ENCODE assay signal across 16 cellular contexts in genomic region chr1:100941098-100941527, GRCh38. TPM values are rescaled to one million over a fixed set of nuclear protein-coding genes. Genes with fewer than 3 reads are reported as not detected.
A peak's percentile ranks its signal among the peaks of the same experiment; 100 is the strongest.
DNase-seq lines count a peak whose midpoint lies in the region; ATAC-seq and TF ChIP-seq lines count a peak whose summit lies in the region.
"Had no signal": no experiment of that assay in that cellular context is flagged by ENCODE, and none has a peak within 500 bp of the region (broad histone marks: within the 10 kb centered on the region; RNA-seq: fewer than 3 reads in every experiment).

No MANE protein-coding gene starts in this region.

- TF ChIP-seq CTCF in heart right ventricle (IDR thresholded peaks at IDR 0.05): no peak

- H3K27ac Mint-ChIP-seq in activated naive CD8-positive, alpha-beta T cell: peak overlapping the region; percentile 83
- peak overlapping the region; percentile 78 to 98 for H3K27ac Mint-ChIP-seq in stimulated activated naive CD8-positive, alpha-beta T cell treated with anti-CD3 and anti-CD28 coated beads, Interleukin-15, amount 100 ng/mL, for 72 hours
- H3K27ac Mint-ChIP-seq: GM23338, WTC11 had no signal

- 97% methylated on average over 1 of the region's 1 CpG for WGBS in heart right ventricle, 2 donors

- ATAC-seq in HG03469 (IDR thresholded peaks at IDR 0.05; ENCODE audit: unreplicated experiment) (peak; percentile 66), heart right ventricle (no peak)
- peak; percentile 94 for ATAC-seq in stimulated activated naive CD8-positive, alpha-beta T cell treated with anti-CD3 and anti-CD28 coated beads, Interleukin-15, amount 100 ng/mL, for 72 hours
- ATAC-seq: GM23338, pancreas, SK-N-SH treated with all-trans-retinoic acid at 6 μM for 48 hours, WTC11 had no signal

- H3K27me3 ChIP-seq in heart right ventricle: no peaks in the 10 kb centered on the region
- H3K27me3 ChIP-seq: MG63, pancreas had no signal

- intact Hi-C loops in heart right ventricle (cut with DNase I): no loop called here

- DNase-seq in stimulated activated CD4-positive, alpha-beta T cell treated with anti-CD3 and anti-CD28 coated beads, Interleukin-12 subunit alpha, Interleukin-12 subunit beta, amount 100 ng/mL, for 48 hours (ENCODE audit: low read depth in 2 of 3, low spot score in 1 of 3): peak; percentile 32 to 60 (median 44)
- no peak for DNase-seq in stimulated activated CD4-positive, alpha-beta T cell treated with anti-CD3 and anti-CD28 coated beads, Interleukin-4, amount 100 ng/mL, for 1 hour
- DNase-seq in stimulated activated naive CD8-positive, alpha-beta T cell treated with anti-CD3 and anti-CD28 coated beads, Interleukin-15, amount 100 ng/mL, for 72 hours: peak; percentile 59 to 83
- DNase-seq in heart right ventricle (no peak), SHP77 treated with DMSO at 0.1 percent for 48 hours (lab: John Stamatoyannopoulos, UW) (no peak), SIG-M5 treated with dmso at 0.1 percent for 504 hours (lab: John Stamatoyannopoulos, UW; ENCODE audit: unreplicated experiment) (no peak)
- DNase-seq: amygdala, DMS79, mesenchymal stem cell, MG63, pancreas had no signal

- peaks cover 0 to 66% (median 11%) of the 10 kb centered on the region in 9 donors for H3K36me3 ChIP-seq in heart right ventricle
- H3K36me3 ChIP-seq: pancreas had no signal

- H3K4me1 ChIP-seq in heart right ventricle: no peaks in the 10 kb centered on the region

- H3K27ac ChIP-seq in heart right ventricle: no peak overlapping the region
- H3K27ac ChIP-seq: pancreas had no signal

- peaks cover 11% of the 10 kb centered on the region for H3K9me3 Mint-ChIP-seq in activated naive CD8-positive, alpha-beta T cell (ENCODE audit: low read depth)
- no peaks in the 10 kb centered on the region for H3K9me3 Mint-ChIP-seq in stimulated activated naive CD8-positive, alpha-beta T cell treated with anti-CD3 and anti-CD28 coated beads, Interleukin-15, amount 100 ng/mL, for 72 hours
- H3K9me3 Mint-ChIP-seq: GM23338 had no signal

- H3K4me3 ChIP-seq in heart right ventricle: no peak overlapping the region
- H3K4me3 ChIP-seq: GM23338, MG63, pancreas had no signal

- H3K4me3 Mint-ChIP-seq in activated naive CD8-positive, alpha-beta T cell: peak overlapping the region; percentile 44
- peak overlapping the region; percentile 60 for H3K4me3 Mint-ChIP-seq in stimulated activated naive CD8-positive, alpha-beta T cell treated with anti-CD3 and anti-CD28 coated beads, Interleukin-15, amount 100 ng/mL, for 72 hours
- H3K4me3 Mint-ChIP-seq: GM23338, WTC11 had no signal

- H3K27me3 Mint-ChIP-seq in activated naive CD8-positive, alpha-beta T cell: no peaks in the 10 kb centered on the region
- H3K27me3 Mint-ChIP-seq in stimulated activated naive CD8-positive, alpha-beta T cell treated with anti-CD3 and anti-CD28 coated beads, Interleukin-15, amount 100 ng/mL, for 72 hours: no peaks in the 10 kb centered on the region

- peaks cover 0 to 7% (median 0%) of the 10 kb centered on the region in 11 donors for H3K9me3 ChIP-seq in heart right ventricle
- H3K9me3 ChIP-seq: MG63, pancreas had no signal

- peaks cover 68% of the 10 kb centered on the region for H3K36me3 Mint-ChIP-seq in activated naive CD8-positive, alpha-beta T cell

- peaks cover 50% of the 10 kb centered on the region for H3K4me1 Mint-ChIP-seq in activated naive CD8-positive, alpha-beta T cell (ENCODE audit: low read depth)
- peaks cover 55% of the 10 kb centered on the region for H3K4me1 Mint-ChIP-seq in stimulated activated naive CD8-positive, alpha-beta T cell treated with anti-CD3 and anti-CD28 coated beads, Interleukin-15, amount 100 ng/mL, for 72 hours
- H3K4me1 Mint-ChIP-seq: GM23338 had no signal

RNA-seq across cellular contexts. Expression of gene SLC30A7, which starts 45.2 kb away (rescaled TPM):
- total RNA-seq in heart right ventricle: 10 to 100 TPM in 1 of 10 donors, 1 to 10 TPM in 9; 4.0 to 16.2 (median 5.8) TPM
- 1 to 10 TPM; 1.7 to 2.6 TPM for polyA plus RNA-seq in heart right ventricle

RNA-seq across cellular contexts. Expression of gene EXTL2, which starts 46.5 kb away (rescaled TPM):
- total RNA-seq in heart right ventricle: 10 to 100 TPM in 1 of 10 donors, 1 to 10 TPM in 9; 6.0 to 10.3 (median 8.2) TPM
- polyA plus RNA-seq in heart right ventricle: 10 to 100 TPM in 1 of 2 donors, 1 to 10 TPM in 1; 5.0 to 12.0 TPM

Comparison
In these comparisons a context has a peak if more than half of its experiments do, and no peak if none do; other contexts are left out.
1. DNase-seq: peak in stimulated activated CD4-positive, alpha-beta T cell treated with anti-CD3 and anti-CD28 coated beads, Interleukin-12 subunit alpha, Interleukin-12 subunit beta, amount 100 ng/mL, for 48 hours (3 of 3) and stimulated activated naive CD8-positive, alpha-beta T cell treated with anti-CD3 and anti-CD28 coated beads, Interleukin-15, amount 100 ng/mL, for 72 hours (2 of 2); none in stimulated activated CD4-positive, alpha-beta T cell treated with anti-CD3 and anti-CD28 coated beads, Interleukin-4, amount 100 ng/mL, for 1 hour (single experiment), heart right ventricle (0 of 2), SHP77 treated with DMSO at 0.1 percent for 48 hours (single experiment) and SIG-M5 treated with dmso at 0.1 percent for 504 hours (single experiment).
2. ATAC-seq: peak in HG03469 (single experiment) and stimulated activated naive CD8-positive, alpha-beta T cell treated with anti-CD3 and anti-CD28 coated beads, Interleukin-15, amount 100 ng/mL, for 72 hours (single experiment); none in heart right ventricle (0 of 8).